ENCODE assay signal across 22 cellular contexts in the genomic region with DNA sequence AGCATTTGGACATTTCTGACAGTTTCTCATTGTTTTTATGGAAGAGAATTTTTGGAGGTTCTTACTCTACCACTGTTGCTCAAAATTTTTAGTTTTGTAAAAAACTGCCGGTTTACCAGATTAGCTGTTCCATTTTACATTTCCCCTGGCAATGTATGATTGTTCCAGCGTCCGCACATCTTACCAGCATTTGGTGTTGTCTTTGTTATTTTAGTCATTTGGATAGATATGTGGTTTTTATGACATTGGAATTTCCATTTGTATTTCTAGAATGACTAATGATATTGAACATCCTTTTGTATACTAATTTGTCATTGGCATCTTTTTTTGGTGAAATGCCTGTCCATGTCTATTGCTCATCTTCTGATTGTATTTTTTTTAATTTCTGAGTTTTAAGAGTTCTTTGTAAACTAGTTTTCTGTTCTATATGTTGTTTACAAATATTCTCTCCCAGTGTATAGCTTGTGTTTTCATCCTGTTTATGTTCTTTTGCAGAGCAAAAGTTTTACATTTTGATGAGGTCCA. TPM values are rescaled to one million over a fixed set of nuclear protein-coding genes. Genes with fewer than 3 reads are reported as not detected.
A peak's percentile ranks its signal among the peaks of the same experiment; 100 is the strongest.
DNase-seq lines count a peak whose midpoint lies in the region; ATAC-seq and TF ChIP-seq lines count a peak whose summit lies in the region.
"Had no signal": no experiment of that assay in that cellular context is flagged by ENCODE, and none has a peak within 500 bp of the region (broad histone marks: within the 10 kb centered on the region; RNA-seq: fewer than 3 reads in every experiment).

No MANE protein-coding gene starts in this region.

- no peak for TF ChIP-seq EP300 in tibial nerve (IDR thresholded peaks at IDR 0.05)

- H3K4me1 Mint-ChIP-seq in natural killer cell treated with Interleukin-12 subunit alpha and Interleukin-12 subunit beta and Interleukin-15 and Interleukin-18, amount 100 ng/mL, for 72 hours (ENCODE audit: low read depth in 2 of 2), result peaks cover 29 to 65% of the 10 kb centered on the region in 2 donors
- H3K4me1 Mint-ChIP-seq in natural killer cell, result peaks cover 19 to 22% of the 10 kb centered on the region in 2 donors
- peaks cover 33% of the 10 kb centered on the region for H3K4me1 Mint-ChIP-seq in activated naive CD4-positive, alpha-beta T cell treated with anti-CD3 and anti-CD28 coated beads, Interleukin-2, amount 10 ng/mL, durations not matched to agents 7 days and 5 days
- peaks cover 53% of the 10 kb centered on the region for H3K4me1 Mint-ChIP-seq in stimulated activated naive CD8-positive, alpha-beta T cell treated with anti-CD3 and anti-CD28 coated beads, Interleukin-15, amount 100 ng/mL, for 72 hours

- no peak for TF ChIP-seq POLR2A in tibial nerve (IDR thresholded peaks at IDR 0.05)

- 96 to 97% methylated on average over 3 of the region's 3 CpGs for WGBS in tibial nerve, 2 donors

- H3K27me3 Mint-ChIP-seq in natural killer cell treated with Interleukin-12 subunit alpha and Interleukin-12 subunit beta and Interleukin-15 and Interleukin-18, amount 100 ng/mL, for 72 hours, result no peaks in the 10 kb centered on the region
- no peaks in the 10 kb centered on the region for H3K27me3 Mint-ChIP-seq in natural killer cell (ENCODE audit: low read depth in 2 of 2)
- H3K27me3 Mint-ChIP-seq in activated naive CD4-positive, alpha-beta T cell treated with anti-CD3 and anti-CD28 coated beads, Interleukin-2, amount 10 ng/mL, durations not matched to agents 7 days and 5 days, result no peaks in the 10 kb centered on the region
- no peaks in the 10 kb centered on the region for H3K27me3 Mint-ChIP-seq in stimulated activated naive CD8-positive, alpha-beta T cell treated with anti-CD3 and anti-CD28 coated beads, Interleukin-15, amount 100 ng/mL, for 72 hours
- H3K27me3 Mint-ChIP-seq: CD4-positive, CD25-positive, alpha-beta regulatory T cell; memory B cell; stimulated activated memory B cell treated with anti-CD40 and anti-IgM and Interleukin-4, amounts not matched to agents 10 μg/mL and 1 μg/mL and 100 μg/mL, for 72 hours had no signal

- H3K9me3 Mint-ChIP-seq in natural killer cell treated with Interleukin-12 subunit alpha and Interleukin-12 subunit beta and Interleukin-15 and Interleukin-18, amount 100 ng/mL, for 72 hours, result no peaks in the 10 kb centered on the region
- H3K9me3 Mint-ChIP-seq in natural killer cell, result no peaks in the 10 kb centered on the region
- H3K9me3 Mint-ChIP-seq in activated naive CD4-positive, alpha-beta T cell treated with anti-CD3 and anti-CD28 coated beads, Interleukin-2, amount 10 ng/mL, durations not matched to agents 7 days and 5 days, result no peaks in the 10 kb centered on the region
- H3K9me3 Mint-ChIP-seq in stimulated activated naive CD8-positive, alpha-beta T cell treated with anti-CD3 and anti-CD28 coated beads, Interleukin-15, amount 100 ng/mL, for 72 hours, result peaks cover 0 to 5% of the 10 kb centered on the region in 2 donors
- H3K9me3 Mint-ChIP-seq: memory B cell; stimulated activated memory B cell treated with anti-CD40 and anti-IgM and Interleukin-4, amounts not matched to agents 10 μg/mL and 1 μg/mL and 100 μg/mL, for 72 hours had no signal

- peaks cover 22% of the 10 kb centered on the region for H3K36me3 Mint-ChIP-seq in natural killer cell treated with Interleukin-12 subunit alpha and Interleukin-12 subunit beta and Interleukin-15 and Interleukin-18, amount 100 ng/mL, for 72 hours
- no peaks in the 10 kb centered on the region for H3K36me3 Mint-ChIP-seq in natural killer cell
- H3K36me3 Mint-ChIP-seq in activated naive CD4-positive, alpha-beta T cell treated with anti-CD3 and anti-CD28 coated beads, Interleukin-2, amount 10 ng/mL, durations not matched to agents 7 days and 5 days, result peaks cover 9% of the 10 kb centered on the region

- peak overlapping the region; percentile 7 to 68 for H3K27ac Mint-ChIP-seq in natural killer cell treated with Interleukin-12 subunit alpha and Interleukin-12 subunit beta and Interleukin-15 and Interleukin-18, amount 100 ng/mL, for 72 hours
- H3K27ac Mint-ChIP-seq in natural killer cell, result peak overlapping the region in 1 of 2 donors; percentile 10
- peak overlapping the region; percentile 72 for H3K27ac Mint-ChIP-seq in activated naive CD4-positive, alpha-beta T cell treated with anti-CD3 and anti-CD28 coated beads, Interleukin-2, amount 10 ng/mL, durations not matched to agents 7 days and 5 days
- peak overlapping the region in 1 of 2 donors; percentile 90 for H3K27ac Mint-ChIP-seq in stimulated activated naive CD8-positive, alpha-beta T cell treated with anti-CD3 and anti-CD28 coated beads, Interleukin-15, amount 100 ng/mL, for 72 hours
- H3K27ac Mint-ChIP-seq: memory B cell; stimulated activated memory B cell treated with anti-CD40 and anti-IgM and Interleukin-4, amounts not matched to agents 10 μg/mL and 1 μg/mL and 100 μg/mL, for 72 hours had no signal

- intact Hi-C loops in natural killer cell (cut with micrococcal nuclease), result no loop called here
- intact Hi-C loops in cardiac septum (cut with DNase I), result loop anchor here (10.0 kb wide), 1 partner anchor 285 kb away; a partner anchor contains a TSS

- H3K27ac ChIP-seq in tibial nerve, result no peak overlapping the region
- H3K27ac ChIP-seq: psoas muscle, thoracic aorta had no signal

- TF ChIP-seq CTCF in natural killer cell (IDR thresholded peaks at IDR 0.05) (no peak), tibial nerve (IDR thresholded peaks at IDR 0.05) (no peak)

- no peaks in the 10 kb centered on the region for H3K9me3 ChIP-seq in tibial nerve
- H3K9me3 ChIP-seq: psoas muscle, thoracic aorta had no signal

- DNase-seq in natural killer cell treated with Interleukin-12 subunit alpha and Interleukin-12 subunit beta and Interleukin-15 and Interleukin-18, amount 100 ng/mL, for 72 hours (ENCODE audit: low spot score), result no peak
- DNase-seq in natural killer cell (no peak), LHCN-M2 (ENCODE audit: low read depth) (peak; percentile 7), cardiac septum (ENCODE audit: low spot score) (no peak), tibial nerve (ENCODE audit: low spot score in 2 of 2) (no peak)
- no peak for DNase-seq in activated naive CD4-positive, alpha-beta T cell treated with anti-CD3 and anti-CD28 coated beads, Interleukin-2, amount 10 ng/mL, durations not matched to agents 7 days and 5 days
- peak in 1 of 2 donors; percentile 23 for DNase-seq in stimulated activated naive CD8-positive, alpha-beta T cell treated with anti-CD3 and anti-CD28 coated beads, Interleukin-15, amount 100 ng/mL, for 72 hours
- DNase-seq: activated CD4-positive, CD25-positive, alpha-beta regulatory T cell; CD4-positive, CD25-positive, alpha-beta regulatory T cell; HCEC 1CT; Kasumi-1; left cardiac atrium; NCI-H1048; NCI-H187; NCI-H2171 treated with DMSO at 0.1 percent for 48 hours; NCI-H524; NK-92 treated with Interleukin-12 subunit alpha and Interleukin-12 subunit beta, amount 100 ng/mL, for 24 hours; psoas muscle; SHP77 had no signal

- H3K27me3 ChIP-seq in tibial nerve, result no peaks in the 10 kb centered on the region

- H3K4me3 Mint-ChIP-seq in natural killer cell treated with Interleukin-12 subunit alpha and Interleukin-12 subunit beta and Interleukin-15 and Interleukin-18, amount 100 ng/mL, for 72 hours, result peak overlapping the region; percentile 76
- no peak overlapping the region for H3K4me3 Mint-ChIP-seq in natural killer cell
- H3K4me3 Mint-ChIP-seq in activated naive CD4-positive, alpha-beta T cell treated with anti-CD3 and anti-CD28 coated beads, Interleukin-2, amount 10 ng/mL, durations not matched to agents 7 days and 5 days, result no peak overlapping the region
- peak overlapping the region; percentile 28 to 58 for H3K4me3 Mint-ChIP-seq in stimulated activated naive CD8-positive, alpha-beta T cell treated with anti-CD3 and anti-CD28 coated beads, Interleukin-15, amount 100 ng/mL, for 72 hours
- H3K4me3 Mint-ChIP-seq: CD4-positive, CD25-positive, alpha-beta regulatory T cell; memory B cell; stimulated activated memory B cell treated with anti-CD40 and anti-IgM and Interleukin-4, amounts not matched to agents 10 μg/mL and 1 μg/mL and 100 μg/mL, for 72 hours had no signal

- H3K36me3 ChIP-seq in tibial nerve, result peaks cover 0 to 5% (median 0%) of the 10 kb centered on the region in 3 donors
- H3K36me3 ChIP-seq: thoracic aorta had no signal

- CTCF ChIA-PET in activated naive CD4-positive, alpha-beta T cell treated with anti-CD3 and anti-CD28 coated beads, Interleukin-2, amount 10 ng/mL, durations not matched to agents 7 days and 5 days (lab: Charles Lee), result interaction anchor here (4.0 kb wide), 1 partner anchor 424 kb away, joined by 29 read pairs; no protein-coding TSS in a partner anchor

- peaks cover 0 to 5% (median 0%) of the 10 kb centered on the region in 4 donors for H3K4me1 ChIP-seq in tibial nerve

- peak in 1 of 2 donors; percentile 64 for ATAC-seq in natural killer cell treated with Interleukin-12 subunit alpha and Interleukin-12 subunit beta and Interleukin-15 and Interleukin-18, amount 100 ng/mL, for 72 hours
- ATAC-seq in natural killer cell, result no peak
- ATAC-seq in stimulated activated naive CD8-positive, alpha-beta T cell treated with anti-CD3 and anti-CD28 coated beads, Interleukin-15, amount 100 ng/mL, for 72 hours, result peak; percentile 73
- ATAC-seq: left cardiac atrium; psoas muscle; stimulated activated memory B cell treated with anti-CD40 and anti-IgM and Interleukin-4, amounts not matched to agents 10 μg/mL and 1 μg/mL and 100 μg/mL, for 72 hours had no signal

- no peak overlapping the region for H3K4me3 ChIP-seq in tibial nerve
- H3K4me3 ChIP-seq: psoas muscle, thoracic aorta had no signal

RNA-seq across cellular contexts. Expression of a gene that starts 28.6 kb away (rescaled TPM):
- total RNA-seq in natural killer cell treated with Interleukin-12 subunit alpha and Interleukin-12 subunit beta and Interleukin-15 and Interleukin-18, amount 100 ng/mL, for 72 hours, result 10 to 100 TPM; 28.9 to 51.7 TPM
- total RNA-seq in natural killer cell, result 10 to 100 TPM; 18.2 to 20.9 (median 18.7) TPM
- 29.2 and 34.3 TPM in 2 replicates for total RNA-seq in LHCN-M2 (2014; rRNA removed)
- 18.5 TPM for polyA plus RNA-seq in LHCN-M2 (2012)
- 20.9 TPM for total RNA-seq in cardiac septum
- total RNA-seq in tibial nerve, result 10 to 100 TPM; 21.6 to 73.4 (median 33.5) TPM

RNA-seq across cellular contexts. Expression of a gene that starts 30.5 kb away (rescaled TPM):
- total RNA-seq in natural killer cell treated with Interleukin-12 subunit alpha and Interleukin-12 subunit beta and Interleukin-15 and Interleukin-18, amount 100 ng/mL, for 72 hours, result 1 to 10 TPM in 1 of 2 donors, under 1 TPM in 1; 1.00 to 3.6 TPM
- 1 to 10 TPM in 2 of 3 donors, under 1 TPM in 1; 0.75 to 1.1 (median 1.0) TPM for total RNA-seq in natural killer cell
- total RNA-seq in LHCN-M2 (2014; rRNA removed), result 19.7 and 22.6 TPM in 2 replicates
- polyA plus RNA-seq in LHCN-M2 (2012), result 9.7 TPM
- 13.5 TPM for total RNA-seq in cardiac septum
- total RNA-seq in tibial nerve, result 10 to 100 TPM; 19.3 to 59.2 (median 25.7) TPM

Comparison
In these comparisons a context has a peak if more than half of its experiments do, and no peak if none do; other contexts are left out.
1. H3K4me3 Mint-ChIP-seq: peak in natural killer cell treated with Interleukin-12 subunit alpha and Interleukin-12 subunit beta and Interleukin-15 and Interleukin-18, amount 100 ng/mL, for 72 hours (single experiment) and stimulated activated naive CD8-positive, alpha-beta T cell treated with anti-CD3 and anti-CD28 coated beads, Interleukin-15, amount 100 ng/mL, for 72 hours (2 of 2); none in natural killer cell (single experiment) and activated naive CD4-positive, alpha-beta T cell treated with anti-CD3 and anti-CD28 coated beads, Interleukin-2, amount 10 ng/mL, durations not matched to agents 7 days and 5 days (single experiment).